Comparison of ENCODE assay signal across 28 cellular contexts in the genomic region with DNA sequence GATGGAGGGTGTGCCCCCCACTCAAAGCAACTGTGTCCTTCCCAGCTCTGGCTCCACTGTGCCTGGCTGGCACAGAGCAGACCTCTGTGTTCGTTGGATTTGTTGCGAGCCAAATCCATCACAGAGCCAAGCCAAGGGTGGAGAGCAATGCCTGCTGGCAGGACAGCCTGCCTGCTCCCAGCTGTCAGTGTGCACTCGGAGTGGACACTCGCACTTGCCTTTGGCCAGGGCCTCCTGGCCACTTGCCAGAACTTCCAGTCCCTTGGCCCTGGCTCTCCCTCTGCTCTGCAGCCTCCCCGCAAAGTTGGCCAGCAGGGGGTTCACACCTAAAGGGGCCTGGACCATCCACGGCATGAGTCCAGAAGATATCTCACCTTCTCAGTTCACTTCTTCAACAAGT. TPM values are rescaled to one million over a fixed set of nuclear protein-coding genes. Genes with fewer than 3 reads are reported as not detected.
DNase-seq lines count a peak whose midpoint lies in the region; ATAC-seq lines count a peak whose summit lies in the region.
"Had no signal": no experiment of that assay in that cellular context is flagged by ENCODE, and none has a peak within 500 bp of the region (broad histone marks: within the 10 kb centered on the region; RNA-seq: fewer than 3 reads in every experiment).

No MANE protein-coding gene starts in this region.

- H3K27ac ChIP-seq in caudate nucleus (ENCODE audit: low read depth, low read length) (no peak overlapping the region), right cardiac atrium (ENCODE audit: low read length) (peak overlapping the region; percentile 39)
- H3K27ac ChIP-seq: C4-2B, epithelial cell of prostate, HL-60, ovary, RWPE1 had no signal

- peaks cover 20% of the 10 kb centered on the region for H3K4me1 ChIP-seq in right cardiac atrium (ENCODE audit: control insufficient read depth, insufficient read depth, low read length)

- 32% methylated on average over 6 of the region's 6 CpGs for WGBS in right cardiac atrium

- H3K9me3 ChIP-seq in right cardiac atrium (ENCODE audit: control insufficient read depth, low read length): no peaks in the 10 kb centered on the region
- H3K9me3 ChIP-seq: ovary had no signal

- intact Hi-C loops in right cardiac atrium (cut with DNase I): no loop called here
- intact Hi-C loops in posterior cingulate gyrus (cut with DNase I): no loop called here

- peak; percentile 30 for DNase-seq in LHCN-M2 (ENCODE audit: low read depth)
- DNase-seq in caudate nucleus (lab: John Stamatoyannopoulos, UW): peak in 39 of 61 donors; percentile 1 to 65 (median 33)
- peak; percentile 86 to 94 (median 93) for DNase-seq in right cardiac atrium
- peak in 6 of 10 donors; percentile 6 to 90 (median 36) for DNase-seq in posterior cingulate gyrus
- no peak for DNase-seq in NCI-H128 (lab: John Stamatoyannopoulos, UW; ENCODE audit: unreplicated experiment)
- no peak for DNase-seq in RPMI8226
- DNase-seq: activated B cell treated with CpG ODN at 0.5 μM for 24 hours; activated CD4-positive, alpha-beta T cell treated with anti-CD3 and anti-CD28 coated beads, Interleukin-2, amount 50 U/mL, for 4 hours; activated gamma-delta T cell treated with Interleukin-2 at 50 U/mL for 16 hours; central memory CD4-positive, alpha-beta T cell; EL; IMR-90; mesenchymal stem cell; naive thymus-derived CD8-positive, alpha-beta T cell; NCI-H1436 treated with DMSO at 0.1 percent for 48 hours; NCI-H526 treated with DMSO at 0.1 percent for 48 hours; T-helper 9 cell had no signal

- H3K27me3 ChIP-seq in right cardiac atrium (ENCODE audit: control insufficient read depth, insufficient read depth): no peaks in the 10 kb centered on the region
- H3K27me3 ChIP-seq: ovary had no signal

- no peak overlapping the region for H3K4me3 ChIP-seq in right cardiac atrium (ENCODE audit: low read length)
- H3K4me3 ChIP-seq: ovary had no signal

- ATAC-seq in right cardiac atrium: peak; percentile 39 to 60
- ATAC-seq in GM19035 (IDR thresholded peaks at IDR 0.05; ENCODE audit: unreplicated experiment): no peak
- ATAC-seq in GM18858 (IDR thresholded peaks at IDR 0.05; ENCODE audit: unreplicated experiment): no peak
- ATAC-seq: naive thymus-derived CD8-positive, alpha-beta T cell had no signal

RNA-seq across cellular contexts. Expression of gene HEYL, which starts 16.4 kb away (rescaled TPM):
- total RNA-seq in LHCN-M2 (2014; rRNA removed) (41.6 and 52.6 TPM in 2 replicates), right cardiac atrium (10 to 100 TPM; 25.9 to 50.5 (median 32.8) TPM)
- polyA plus RNA-seq in LHCN-M2 (2012): 66.9 TPM
- polyA plus RNA-seq in right cardiac atrium: 22.6 TPM
- total RNA-seq: activated B cell treated with CpG ODN at 0.5 μM for 24 hours, IMR-90 had no signal
- polyA plus RNA-seq: keratinocyte had no signal

RNA-seq across cellular contexts. Expression of gene PABPC4, which starts 46.5 kb away (rescaled TPM):
- 170 and 199 TPM in 2 replicates for total RNA-seq in LHCN-M2 (2014; rRNA removed)
- 197 TPM for polyA plus RNA-seq in LHCN-M2 (2012)
- 100 to 1,000 TPM; 267 to 489 (median 336) TPM for total RNA-seq in right cardiac atrium
- 154 TPM for polyA plus RNA-seq in right cardiac atrium

RNA-seq across cellular contexts. Expression of gene NT5C1A, which starts 48.9 kb away (rescaled TPM):
- total RNA-seq in LHCN-M2 (2014; rRNA removed): not detected in 2 replicates
- not detected for polyA plus RNA-seq in LHCN-M2 (2012)
- total RNA-seq in right cardiac atrium: 10 to 100 TPM; 18.2 to 44.8 (median 41.3) TPM
- polyA plus RNA-seq in right cardiac atrium: 5.7 TPM
- total RNA-seq: activated B cell treated with CpG ODN at 0.5 μM for 24 hours, fibroblast of villous mesenchyme, H1, IMR-90, M059J had no signal
- polyA plus RNA-seq: H1; IMR-90; keratinocyte; naive thymus-derived CD8-positive, alpha-beta T cell had no signal

Comparison
In these comparisons a context has a peak if more than half of its experiments do, and no peak if none do; other contexts are left out.
1. DNase-seq: peak in LHCN-M2 (single experiment), caudate nucleus (39 of 61), right cardiac atrium (3 of 3) and posterior cingulate gyrus (6 of 10); none in NCI-H128 (single experiment) and RPMI8226 (single experiment).
2. ATAC-seq: peak in right cardiac atrium (2 of 2); none in GM19035 (single experiment) and GM18858 (single experiment).
3. RNA of gene NT5C1A, which starts 48.9 kb away (total RNA-seq): 18.2 to 44.8 TPM in right cardiac atrium; not detected in LHCN-M2; every median in the first group is over 10 times any median in the second.